In the genomic region with DNA sequence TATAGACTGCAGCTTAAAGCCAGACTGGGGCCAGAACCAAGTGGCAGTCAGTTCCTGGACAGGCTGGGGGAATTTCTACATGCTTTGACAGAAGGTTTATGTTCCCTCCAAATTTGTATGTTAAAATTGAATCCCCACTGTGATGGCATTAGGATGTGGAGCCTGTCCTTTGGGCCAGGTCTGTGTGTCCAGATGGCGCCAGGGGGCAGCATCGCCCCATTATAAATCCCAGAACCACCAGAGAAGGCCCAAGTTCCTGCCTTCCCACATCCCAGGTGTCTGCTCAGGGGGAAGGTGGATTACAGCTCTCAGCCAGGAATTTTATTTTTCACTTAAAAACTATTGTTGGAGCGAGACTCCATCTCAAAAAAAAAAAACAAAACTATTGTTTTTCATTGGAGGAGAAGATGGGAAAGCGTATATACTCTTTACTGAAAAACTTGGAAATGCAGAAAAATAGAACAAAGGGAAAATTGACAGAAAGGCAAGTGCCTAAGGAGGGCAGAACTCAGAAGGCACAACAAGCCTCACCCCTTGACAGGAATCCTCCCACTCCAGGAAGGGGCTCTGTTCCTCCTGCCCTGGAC, we compare ENCODE assay signal across 9 cellular contexts. TPM values are rescaled to one million over a fixed set of nuclear protein-coding genes. Genes with fewer than 3 reads are reported as not detected.
DNase-seq lines count a peak whose midpoint lies in the region; ATAC-seq and TF ChIP-seq lines count a peak whose summit lies in the region.
"Had no signal": no experiment of that assay in that cellular context is flagged by ENCODE, and none has a peak within 500 bp of the region (broad histone marks: within the 10 kb centered on the region; RNA-seq: fewer than 3 reads in every experiment).

No MANE protein-coding gene starts in this region.

- no peak overlapping the region for H3K27ac ChIP-seq in effector memory CD4-positive, alpha-beta T cell (ENCODE audit: insufficient read depth, low read length, poor library complexity, severe bottlenecking)
- H3K27ac ChIP-seq: ovary had no signal

- no peak overlapping the region for H3K4me3 ChIP-seq in WI38 (ENCODE audit: low read depth, low read length)
- H3K4me3 ChIP-seq in effector memory CD4-positive, alpha-beta T cell (ENCODE audit: insufficient read depth, low read depth, low read length, poor library complexity, severe bottlenecking) = no peak overlapping the region
- H3K4me3 ChIP-seq: ovary had no signal

- H3K27me3 ChIP-seq in effector memory CD4-positive, alpha-beta T cell (replicated peaks; ENCODE audit: control insufficient read depth, insufficient read depth, low read length, poor library complexity, severe bottlenecking) = no peaks in the 10 kb centered on the region
- H3K27me3 ChIP-seq: ovary had no signal

- peak; percentile 30 for ATAC-seq in GM21576 (IDR thresholded peaks at IDR 0.05; ENCODE audit: unreplicated experiment)
- no peak for ATAC-seq in HG03095 (IDR thresholded peaks at IDR 0.05; ENCODE audit: unreplicated experiment)
- no peak for ATAC-seq in GM21619 (IDR thresholded peaks at IDR 0.05; ENCODE audit: unreplicated experiment)

- no peaks in the 10 kb centered on the region for H3K36me3 Mint-ChIP-seq in mesothelial cell of epicardium

- no peak overlapping the region for H3K27ac Mint-ChIP-seq in mesothelial cell of epicardium

- peaks cover 2% of the 10 kb centered on the region for H3K4me1 Mint-ChIP-seq in mesothelial cell of epicardium

- H3K4me1 ChIP-seq in effector memory CD4-positive, alpha-beta T cell (ENCODE audit: control insufficient read depth, insufficient read depth, low read length, poor library complexity, severe bottlenecking) = peaks cover 7% of the 10 kb centered on the region

- no peaks in the 10 kb centered on the region for H3K9me3 Mint-ChIP-seq in mesothelial cell of epicardium

- no peaks in the 10 kb centered on the region for H3K27me3 Mint-ChIP-seq in mesothelial cell of epicardium (ENCODE audit: low read depth)

- no peak overlapping the region for H3K4me3 Mint-ChIP-seq in mesothelial cell of epicardium

- no peaks in the 10 kb centered on the region for H3K9me3 ChIP-seq in effector memory CD4-positive, alpha-beta T cell (ENCODE audit: control insufficient read depth, low read length)
- H3K9me3 ChIP-seq: ovary had no signal

- DNase-seq in COR-L47 (lab: John Stamatoyannopoulos, UW) (peak; percentile 24), NCI-H2196 treated with DMSO at 0.1 percent for 48 hours (lab: John Stamatoyannopoulos, UW; ENCODE audit: unreplicated experiment) (peak; percentile 37), mesothelial cell of epicardium (ENCODE audit: low spot score in 2 of 2, unreplicated experiment in 2 of 2) (peak; percentile 45 to 61)
- peak in 2 of 3 donors; percentile 19 to 27 for DNase-seq in effector memory CD4-positive, alpha-beta T cell

- H3K36me3 ChIP-seq in effector memory CD4-positive, alpha-beta T cell (ENCODE audit: control insufficient read depth, insufficient read depth, low read length) = no peaks in the 10 kb centered on the region
- H3K36me3 ChIP-seq: ovary had no signal

- TF ChIP-seq CTCF in WI38 (IDR thresholded peaks at IDR 0.05; ENCODE audit: low read depth, low read length) (peak; percentile 57), mesothelial cell of epicardium (IDR thresholded peaks at IDR 0.05; ENCODE audit: unreplicated experiment) (no peak)

RNA-seq across cellular contexts. Expression of gene IL3, which starts 5.0 kb away (rescaled TPM):
- not detected in 3 replicates for total RNA-seq in mesothelial cell of epicardium
- total RNA-seq: ovary had no signal

RNA-seq across cellular contexts. Expression of gene CSF2, which starts 8.1 kb away (rescaled TPM):
- not detected in 3 replicates for total RNA-seq in mesothelial cell of epicardium

RNA-seq across cellular contexts. Expression of gene ACSL6, which starts 54.0 kb away (rescaled TPM):
- not detected in 3 replicates for total RNA-seq in mesothelial cell of epicardium
